Comparison of ENCODE assay signal across 9 cellular contexts in the genomic region with DNA sequence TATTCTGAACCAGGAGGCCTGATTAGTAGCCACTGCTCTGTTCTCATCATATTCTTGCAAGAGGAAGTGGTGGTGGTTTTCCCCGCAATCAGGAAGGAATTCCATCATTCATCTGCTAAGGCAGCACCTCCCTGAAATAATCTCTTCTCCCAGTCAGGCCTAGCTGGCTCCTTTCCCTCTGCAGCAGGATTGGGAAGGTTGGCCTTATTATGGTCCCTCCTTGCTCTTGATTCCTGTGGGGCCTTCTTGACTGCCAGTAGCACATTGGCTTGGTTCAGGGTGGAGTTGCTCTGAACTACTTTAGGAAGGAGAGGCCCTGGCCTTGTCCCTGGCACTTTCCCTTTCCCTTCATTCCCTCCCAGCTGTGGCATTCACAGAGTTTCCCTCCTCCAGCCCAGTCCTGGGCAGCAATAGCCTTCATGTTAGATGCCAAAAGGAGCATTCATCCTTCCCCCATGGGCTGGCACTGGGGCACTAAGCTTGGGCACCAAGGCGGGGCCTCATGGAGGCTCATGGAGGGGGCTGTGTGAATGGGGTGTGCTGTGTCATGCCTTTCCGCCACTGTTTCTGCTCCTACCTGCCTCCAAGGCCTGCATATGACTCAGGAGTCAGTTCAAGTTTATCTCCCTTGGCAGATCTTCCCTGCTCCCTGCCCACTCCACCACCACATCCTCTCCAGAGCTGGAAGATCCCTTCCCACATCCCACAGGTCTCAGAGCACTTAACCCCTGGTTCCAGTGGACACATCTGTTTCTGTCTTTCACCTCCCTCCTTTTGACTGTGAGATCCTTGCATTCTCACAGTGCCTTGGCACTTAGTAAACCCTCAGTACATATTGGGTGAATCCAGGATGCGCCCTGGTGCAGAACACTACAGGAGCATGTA. TPM values are rescaled to one million over a fixed set of nuclear protein-coding genes. Genes with fewer than 3 reads are reported as not detected.
DNase-seq lines count a peak whose midpoint lies in the region; ATAC-seq and TF ChIP-seq lines count a peak whose summit lies in the region.
"Had no signal": no experiment of that assay in that cellular context is flagged by ENCODE, and none has a peak within 500 bp of the region (broad histone marks: within the 10 kb centered on the region; RNA-seq: fewer than 3 reads in every experiment).

No MANE protein-coding gene starts in this region.

- POLR2A ChIA-PET in OCI-LY7 (lab: Charles Lee) = interaction anchor here (0.7 kb wide), 1 partner anchor 261 kb away, joined by 3 read pairs; no protein-coding TSS in a partner anchor

- no peak overlapping the region for H3K27ac ChIP-seq in OCI-LY7 (ENCODE audit: low read depth, low read length, poor library complexity, severe bottlenecking)
- no peak overlapping the region for H3K27ac ChIP-seq in parathyroid adenoma
- H3K27ac ChIP-seq: vagina had no signal

- no peak overlapping the region for H3K9ac ChIP-seq in parathyroid adenoma

- no peak for ATAC-seq in HG02884 (IDR thresholded peaks at IDR 0.05; ENCODE audit: unreplicated experiment)

- intact Hi-C loops in OCI-LY7 (cut with micrococcal nuclease; ENCODE audit: unreplicated experiment) = no loop called here

- H3K4me3 ChIP-seq in OCI-LY7 (ENCODE audit: low read depth, low read length, poor library complexity, severe bottlenecking) (no peak overlapping the region), parathyroid adenoma (ENCODE audit: low read depth, low read length) (no peak overlapping the region)
- H3K4me3 ChIP-seq: vagina had no signal

- peak; percentile 89 for DNase-seq in GDM1 (lab: John Stamatoyannopoulos, UW)
- no peak for DNase-seq in OCI-LY7 (ENCODE audit: low spot score)
- DNase-seq in dermis blood vessel endothelial cell = peak; percentile 63
- no peak for DNase-seq in retina
- no peak for DNase-seq in NCI-H187 (lab: John Stamatoyannopoulos, UW)
- no peak for DNase-seq in activated CD4-positive, CD25-positive, alpha-beta regulatory T cell treated with anti-CD3 and anti-CD28 coated beads, Interleukin-2, amount 50 U/mL, for 72 hours

- H3K4me2 ChIP-seq in OCI-LY7 (ENCODE audit: low read length) (0 out of 2 replicates have a peak overlapping the region, but pooled peaks have one; percentile 10), parathyroid adenoma (ENCODE audit: low read length) (no peak overlapping the region)

- TF ChIP-seq CTCF in OCI-LY7 (conservative IDR thresholded peaks at IDR 0.05; ENCODE audit: low read length) = no peak
- no peak for TF ChIP-seq CTCF in parathyroid adenoma (IDR thresholded peaks at IDR 0.05)

- CTCF ChIA-PET in OCI-LY7 (lab: Charles Lee; ENCODE audit: unreplicated experiment) = no interaction called here

- no peaks in the 10 kb centered on the region for H3K27me3 ChIP-seq in parathyroid adenoma (ENCODE audit: control insufficient read depth, insufficient read depth, low read length)
- H3K27me3 ChIP-seq: vagina had no signal

- H3K79me2 ChIP-seq in OCI-LY7 (ENCODE audit: insufficient read depth, low read depth, low read length) = no peaks in the 10 kb centered on the region
- H3K79me2 ChIP-seq in parathyroid adenoma = no peaks in the 10 kb centered on the region

- BruUV-seq in OCI-LY7 (replicated peaks; lab: Mats Ljungman, UMichigan) = no TSS peak

- H3K36me3 ChIP-seq in OCI-LY7 (ENCODE audit: insufficient read depth, low read length) = no peaks in the 10 kb centered on the region
- no peaks in the 10 kb centered on the region for H3K36me3 ChIP-seq in parathyroid adenoma (ENCODE audit: control insufficient read depth, insufficient read depth, low read length)
- H3K36me3 ChIP-seq: vagina had no signal

- H4K20me1 ChIP-seq in OCI-LY7 (ENCODE audit: insufficient read depth, low read length) = no peaks in the 10 kb centered on the region

- peaks cover 9% of the 10 kb centered on the region; the same call in 1 of the 2 replicates for H3K9me3 ChIP-seq in OCI-LY7 (ENCODE audit: low read length)
- no peaks in the 10 kb centered on the region for H3K9me3 ChIP-seq in parathyroid adenoma (ENCODE audit: control insufficient read depth, low read length)
- H3K9me3 ChIP-seq: vagina had no signal

- H2AFZ ChIP-seq in OCI-LY7 (ENCODE audit: low read length) (0 out of 2 replicates have a peak overlapping the region, but pooled peaks have one; percentile 4), parathyroid adenoma (peak overlapping the region; percentile 38)

- no peaks in the 10 kb centered on the region for H3K9me2 ChIP-seq in OCI-LY7 (ENCODE audit: insufficient read depth, low read length)

- H3K4me1 ChIP-seq in OCI-LY7 (ENCODE audit: insufficient read depth, low read length, poor library complexity, severe bottlenecking) = peaks cover 69% of the 10 kb centered on the region
- peaks cover 5% of the 10 kb centered on the region for H3K4me1 ChIP-seq in parathyroid adenoma

RNA-seq across cellular contexts. Expression of a gene that starts 27.6 kb away (rescaled TPM):
- not detected in 2 replicates for total RNA-seq in OCI-LY7 (2014; rRNA removed; shearing (Covaris generic))
- total RNA-seq in OCI-LY7 (2022) (0.07 and 0.55 TPM in 2 replicates), dermis blood vessel endothelial cell (2.6 and 3.4 TPM in 2 replicates)

Comparison
In these comparisons a context has a peak if more than half of its experiments do, and no peak if none do; other contexts are left out.
1. DNase-seq: peak in GDM1 (single experiment) and dermis blood vessel endothelial cell (single experiment); none in OCI-LY7 (single experiment), retina (single experiment), NCI-H187 (0 of 2) and activated CD4-positive, CD25-positive, alpha-beta regulatory T cell treated with anti-CD3 and anti-CD28 coated beads, Interleukin-2, amount 50 U/mL, for 72 hours (single experiment).